9 cellular contexts compared by ENCODE assay signal in the genomic region with DNA sequence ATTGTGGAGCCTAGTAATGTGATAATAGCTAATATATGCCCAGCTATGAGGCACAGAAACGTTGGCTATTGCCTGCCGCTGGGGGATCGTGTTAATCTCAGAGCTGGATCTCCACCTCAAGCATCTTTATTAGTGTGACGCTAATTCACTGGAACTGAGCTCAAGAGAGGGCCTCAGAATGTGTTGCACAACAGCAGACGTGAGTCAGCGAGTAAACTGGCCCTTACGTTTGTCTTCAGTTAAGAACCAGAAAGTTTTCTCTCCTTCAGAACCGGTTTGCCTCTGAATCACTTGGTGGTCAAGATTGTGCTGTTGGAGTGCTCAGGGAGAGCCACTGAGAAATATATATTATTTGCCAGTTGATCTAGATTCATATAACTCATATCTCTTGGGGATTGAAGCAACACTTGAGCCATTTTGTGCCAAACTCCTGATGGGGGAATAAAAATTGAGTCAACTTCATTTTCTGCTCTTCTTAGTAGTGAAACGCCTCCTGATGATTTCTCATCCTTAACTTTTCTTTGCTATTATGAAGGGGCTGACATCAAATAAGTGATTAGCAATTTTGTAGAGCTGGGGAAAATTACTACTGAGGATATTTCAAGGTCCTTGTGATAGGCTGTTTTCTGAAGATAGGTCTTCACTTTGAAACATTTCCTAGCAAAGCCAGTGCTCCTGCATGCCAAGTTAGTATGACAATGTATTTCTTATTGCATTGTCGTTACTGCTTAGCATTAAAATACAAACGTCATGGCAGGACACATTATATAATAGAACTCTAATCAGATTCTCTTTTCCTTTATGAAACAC. TPM values are rescaled to one million over a fixed set of nuclear protein-coding genes. Genes with fewer than 3 reads are reported as not detected.
DNase-seq lines count a peak whose midpoint lies in the region; ATAC-seq, FAIRE-seq and TF ChIP-seq lines count a peak whose summit lies in the region.
"Had no signal": no experiment of that assay in that cellular context is flagged by ENCODE, and none has a peak within 500 bp of the region (broad histone marks: within the 10 kb centered on the region; RNA-seq: fewer than 3 reads in every experiment).

No MANE protein-coding gene starts in this region.

- POLR2A ChIA-PET in A549 (lab: Yijun Ruan, JAX) = interaction anchor here (0.9 to 3.5 kb wide), 5 partner anchors 10 to 247 kb away, joined by 4 to 48 read pairs (median 8); a partner anchor contains a TSS

- no peaks in the 10 kb centered on the region for H3K27me3 Mint-ChIP-seq in memory B cell

- dilution Hi-C loops in mammary epithelial cell (cut with HindIII; ENCODE audit: low sequenced_read_pairs) = no loop called here

- H3K4me2 ChIP-seq in A549 = peak overlapping the region; percentile 63
- H3K4me2 ChIP-seq in mammary epithelial cell (ENCODE audit: insufficient read depth, low read depth, low read length) = peak overlapping the region; percentile 69

- no peaks in the 10 kb centered on the region for H4K20me1 ChIP-seq in mammary epithelial cell (ENCODE audit: insufficient read depth, low read length)

- H3K9me3 Mint-ChIP-seq in memory B cell = peaks cover 3% of the 10 kb centered on the region

- peaks cover 5% of the 10 kb centered on the region for H3K36me3 ChIP-seq in mammary epithelial cell (ENCODE audit: insufficient read depth, low read length)

- in situ Hi-C loops in KBM-7 (cut with MboI; ENCODE audit: low pct_unique_long_range_greater_than_20kb, low sequenced_read_pairs) (no loop called here), mammary epithelial cell (cut with MboI; ENCODE audit: low sequenced_read_pairs in 2 of 2) (no loop called here)

- WGBS in A549 (ENCODE audit: missing lambda C conversion rate) = 4% methylated on average over 11 of the region's 11 CpGs
- 19% methylated on average over 11 of the region's 11 CpGs for WGBS in mammary epithelial cell (ENCODE audit: low coverage, missing lambda C conversion rate)

- H3K27ac ChIP-seq in A549 = peak overlapping the region; percentile 83 to 85
- H3K27ac ChIP-seq in mammary epithelial cell (ENCODE audit: insufficient read depth, low read depth, low read length) = peak overlapping the region; percentile 55

- H3K4me1 ChIP-seq in A549 (peaks cover 29% of the 10 kb centered on the region), mammary epithelial cell (ENCODE audit: insufficient read depth, low read length) (peaks cover 29% of the 10 kb centered on the region)

- peak; percentile 85 for FAIRE-seq in A549 (lab: Jason Lieb, UNC)

- CTCF ChIA-PET in A549 (lab: Yijun Ruan, JAX) = interaction anchor here (1.0 to 2.5 kb wide), 2 partner anchors 23 to 27 kb away, joined by 4 to 7 read pairs; a partner anchor contains a TSS
- CTCF ChIA-PET in mammary epithelial cell (lab: Charles Lee; ENCODE audit: low non-redundant PET) = interaction anchor here (0.5 to 0.7 kb wide), 3 partner anchors 39 to 233 kb away, joined by 3 to 5 read pairs (median 4); a partner anchor contains a TSS

- TF ChIP-seq POLR2A in A549 (IDR thresholded peaks at IDR 0.05; ENCODE audit: low read length) = no peak

- no TSS peak for BruUV-seq in mammary epithelial cell (replicated peaks; lab: Mats Ljungman, UMichigan)

- no peak overlapping the region for H3K4me3 Mint-ChIP-seq in memory B cell

- peak overlapping the region; percentile 7 for H2AFZ ChIP-seq in mammary epithelial cell (ENCODE audit: low read depth, low read length)

- peak; percentile 98 to 99 for ATAC-seq in A549
- ATAC-seq in memory B cell (ENCODE audit: low read depth) = no peak

- peaks cover 37% of the 10 kb centered on the region for H3K36me3 Mint-ChIP-seq in memory B cell

- peak overlapping the region; percentile 45 for H3K27ac Mint-ChIP-seq in memory B cell

- TF ChIP-seq CTCF in A549 (IDR thresholded peaks at IDR 0.05) (no peak), mammary epithelial cell (conservative IDR thresholded peaks at IDR 0.05 in 1 of 2, IDR thresholded peaks at IDR 0.05 in 1 of 2; ENCODE audit: extremely low read depth in 1 of 2, insufficient read depth in 1 of 2, low read depth in 1 of 2, low read length in 2 of 2) (peak; percentile 28 to 39)

- no peaks in the 10 kb centered on the region for H3K9me3 ChIP-seq in A549
- H3K9me3 ChIP-seq in mammary epithelial cell (replicated peaks; ENCODE audit: insufficient read depth, low read length) = no peaks in the 10 kb centered on the region

- peak; percentile 26; a peak in 3 of 5 replicates for TF ChIP-seq RAD21 in A549 (conservative IDR thresholded peaks at IDR 0.05 in 1 of 2, IDR thresholded peaks at IDR 0.05 in 1 of 2)

- no peak overlapping the region for H3K4me3 ChIP-seq in A549
- H3K4me3 ChIP-seq in mammary epithelial cell (replicated peaks in 1 of 3; ENCODE audit: insufficient read depth in 1 of 3, low read depth in 2 of 3, low read length in 3 of 3) = no peak overlapping the region

- intact Hi-C loops in mammary epithelial cell (cut with micrococcal nuclease) = loop anchor here (1.0 kb wide), 1 partner anchor 23 kb away; a partner anchor contains a TSS

- TF ChIP-seq EP300 in A549 (IDR thresholded peaks at IDR 0.05) = no peak; a peak in 1 of 5 replicates

- H3K9ac ChIP-seq in mammary epithelial cell (ENCODE audit: insufficient read depth, low read length) = peak overlapping the region; percentile 42

- DNase-seq in A549 (ENCODE audit: low read depth in 1 of 2, low spot score in 1 of 2) (peak; percentile 88 to 96), KBM-7 (peak; percentile 33), mammary epithelial cell (peak; percentile 99), memory B cell (ENCODE audit: low spot score in 2 of 2) (no peak), NCI-H748 (lab: John Stamatoyannopoulos, UW; ENCODE audit: unreplicated experiment) (no peak), NCI-H774 (lab: John Stamatoyannopoulos, UW) (no peak), NCI-H1105 (lab: John Stamatoyannopoulos, UW) (no peak)
- no peak for DNase-seq in activated CD4-positive, CD25-positive, alpha-beta regulatory T cell treated with anti-CD3 and anti-CD28 coated beads, Interleukin-2, amount 50 U/mL, for 72 hours
- DNase-seq: RPMI8226 had no signal

- peaks cover 8% of the 10 kb centered on the region for H3K4me1 Mint-ChIP-seq in memory B cell

- H3K79me2 ChIP-seq in mammary epithelial cell (ENCODE audit: insufficient read depth, low read length) = peaks cover 74% of the 10 kb centered on the region

- H3K27me3 ChIP-seq in mammary epithelial cell (ENCODE audit: insufficient read depth, low read length) = no peaks in the 10 kb centered on the region

TF ChIP-seq in A549, 52 proteins besides CTCF, POLR2A, EP300 and RAD21 (continues in another document):
- peak; percentile 92 for TF ChIP-seq GATA3 (IDR thresholded peaks at IDR 0.05; ENCODE audit: borderline replicate concordance)
- TF ChIP-seq, protein P1, sequence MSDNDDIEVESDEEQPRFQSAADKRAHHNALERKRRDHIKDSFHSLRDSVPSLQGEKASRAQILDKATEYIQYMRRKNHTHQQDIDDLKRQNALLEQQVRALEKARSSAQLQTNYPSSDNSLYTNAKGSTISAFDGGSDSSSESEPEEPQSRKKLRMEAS (IDR thresholded peaks at IDR 0.05) = peak; percentile 48; the same call in 1 of the 2 replicates
- no peak for TF ChIP-seq SREBF2 (IDR thresholded peaks at IDR 0.05)
- no peak for TF ChIP-seq KDM5A (IDR thresholded peaks at IDR 0.05)
- TF ChIP-seq, protein P2, sequence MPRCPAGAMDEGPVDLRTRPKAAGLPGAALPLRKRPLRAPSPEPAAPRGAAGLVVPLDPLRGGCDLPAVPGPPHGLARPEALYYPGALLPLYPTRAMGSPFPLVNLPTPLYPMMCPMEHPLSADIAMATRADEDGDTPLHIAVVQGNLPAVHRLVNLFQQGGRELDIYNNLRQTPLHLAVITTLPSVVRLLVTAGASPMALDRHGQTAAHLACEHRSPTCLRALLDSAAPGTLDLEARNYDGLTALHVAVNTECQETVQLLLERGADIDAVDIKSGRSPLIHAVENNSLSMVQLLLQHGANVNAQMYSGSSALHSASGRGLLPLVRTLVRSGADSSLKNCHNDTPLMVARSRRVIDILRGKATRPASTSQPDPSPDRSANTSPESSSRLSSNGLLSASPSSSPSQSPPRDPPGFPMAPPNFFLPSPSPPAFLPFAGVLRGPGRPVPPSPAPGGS (IDR thresholded peaks at IDR 0.05) = no peak
- peak; percentile 87 for TF ChIP-seq FOSB (CRISPR knock-in tag; IDR thresholded peaks at IDR 0.05)
- TF ChIP-seq TP53 (CRISPR knock-in tag; IDR thresholded peaks at IDR 0.05) = peak; percentile 96
- peak; percentile 68 for TF ChIP-seq MAFK (IDR thresholded peaks at IDR 0.05; ENCODE audit: partially characterized antibody)
- peak; percentile 97 for TF ChIP-seq ZSCAN20 (CRISPR knock-in tag; IDR thresholded peaks at IDR 0.05)
- peak; percentile 77; the same call in 1 of the 2 replicates for TF ChIP-seq FOXS1 (CRISPR knock-in tag; IDR thresholded peaks at IDR 0.05)
- TF ChIP-seq RFX5 (IDR thresholded peaks at IDR 0.05) = no peak
- TF ChIP-seq NFE2L2 (conservative IDR thresholded peaks at IDR 0.05; ENCODE audit: low read length) = 0 out of 2 replicates have a peak, but pooled peaks have one; percentile 6
- TF ChIP-seq HOXB13 (CRISPR knock-in tag; IDR thresholded peaks at IDR 0.05; ENCODE audit: low read depth) = peak; percentile 99
- no peak for TF ChIP-seq ZFP36 (IDR thresholded peaks at IDR 0.05; ENCODE audit: borderline replicate concordance, partially characterized antibody)
- peak; percentile 21 for TF ChIP-seq CHD2 (IDR thresholded peaks at IDR 0.05; ENCODE audit: low read length, partially characterized antibody)
- TF ChIP-seq ZC3H11A (IDR thresholded peaks at IDR 0.05) = no peak
- peak; percentile 95 for TF ChIP-seq HOXB5 (CRISPR knock-in tag; IDR thresholded peaks at IDR 0.05)

RNA-seq across cellular contexts. Expression of a gene that starts 22.3 kb away (rescaled TPM):
- polyA plus RNA-seq in A549 (2011; rRNA removed) (101 and 108 TPM in 2 replicates), A549 (2017; fragmentation: RNase III; extraction: RNeasy Plus Mini Kit Qiagen cat#74134 plus additional on column Dnase treatment) (72.4 to 83.4 TPM (median 76.5 TPM) in 3 replicates), mammary epithelial cell (74.2 TPM)
- polyA plus RNA-seq in A549 (2012; cell fraction: cytosol; rRNA removed) = 74.4 and 76.6 TPM in 2 replicates
- 33.3 and 37.6 TPM in 2 replicates for polyA plus RNA-seq in A549 (2012; cell fraction: nucleus; rRNA removed)
- polyA minus RNA-seq in A549 (2011; rRNA and poly(A)+ RNA removed) = 51.0 and 63.8 TPM in 2 replicates
- 10 to 100 TPM; 66.2 to 75.0 TPM for total RNA-seq in mammary epithelial cell
- polyA minus RNA-seq in mammary epithelial cell = 38.2 TPM

RNA-seq across cellular contexts. Expression of a gene that starts 22.7 kb away (rescaled TPM):
- polyA plus RNA-seq in A549 (2011; rRNA removed) = 24.2 and 26.1 TPM in 2 replicates
- 7.3 and 7.4 TPM in 2 replicates for polyA plus RNA-seq in A549 (2012; cell fraction: cytosol; rRNA removed)
- polyA plus RNA-seq in A549 (2012; cell fraction: nucleus; rRNA removed) = 6.4 and 8.8 TPM in 2 replicates
- 13.3 to 15.3 TPM (median 14.3 TPM) in 3 replicates for polyA plus RNA-seq in A549 (2017; fragmentation: RNase III; extraction: RNeasy Plus Mini Kit Qiagen cat#74134 plus additional on column Dnase treatment)
- polyA minus RNA-seq in A549 (2011; rRNA and poly(A)+ RNA removed) = 12.3 and 14.6 TPM in 2 replicates
- total RNA-seq in mammary epithelial cell = 10 to 100 TPM; 11.0 to 24.3 TPM
- polyA plus RNA-seq in mammary epithelial cell = 11.3 TPM
- 12.1 TPM for polyA minus RNA-seq in mammary epithelial cell

Comparison
In these comparisons a context has a peak if more than half of its experiments do, and no peak if none do; other contexts are left out.
1. DNase-seq: peak in A549 (2 of 2), KBM-7 (single experiment) and mammary epithelial cell (single experiment); none in memory B cell (0 of 2), NCI-H748 (single experiment), NCI-H774 (single experiment), activated CD4-positive, CD25-positive, alpha-beta regulatory T cell treated with anti-CD3 and anti-CD28 coated beads, Interleukin-2, amount 50 U/mL, for 72 hours (single experiment) and NCI-H1105 (single experiment).